Comparison of ENCODE assay signal across 10 cellular contexts in the genomic region with DNA sequence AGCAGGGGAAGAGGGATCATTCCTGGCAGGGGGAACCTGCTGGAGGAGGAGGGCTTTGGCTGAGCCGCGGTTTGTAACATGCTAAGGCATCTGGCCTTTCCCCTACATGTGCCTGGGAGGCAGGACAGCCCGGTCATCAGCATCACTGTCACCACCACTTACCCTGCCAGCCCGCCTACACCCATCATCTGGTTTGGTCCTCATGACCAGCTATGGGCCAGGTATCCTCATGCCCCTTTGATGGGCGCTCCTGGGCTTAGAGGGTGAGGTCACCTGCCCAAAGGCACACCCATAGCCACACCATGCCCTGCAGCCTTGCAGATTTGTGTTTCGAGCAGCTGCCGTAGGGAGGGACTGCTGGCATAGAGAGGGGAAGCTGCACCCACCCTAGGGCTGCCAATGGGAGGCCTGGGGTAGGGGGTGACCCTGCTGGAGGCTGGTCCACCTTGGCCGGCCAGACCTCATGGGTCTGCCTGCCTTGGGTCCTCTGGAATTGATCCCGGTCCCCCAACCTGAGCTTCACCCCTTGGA. TPM values are rescaled to one million over a fixed set of nuclear protein-coding genes. Genes with fewer than 3 reads are reported as not detected.
DNase-seq lines count a peak whose midpoint lies in the region; ATAC-seq and TF ChIP-seq lines count a peak whose summit lies in the region.
"Had no signal": no experiment of that assay in that cellular context is flagged by ENCODE, and none has a peak within 500 bp of the region (broad histone marks: within the 10 kb centered on the region; RNA-seq: fewer than 3 reads in every experiment).

No MANE protein-coding gene starts in this region.

- DNase-seq in AG10803 (ENCODE audit: low read depth) (no peak), NCI-H69 (lab: John Stamatoyannopoulos, UW) (peak; percentile 19), esophagus muscularis mucosa (ENCODE audit: extremely low spot score) (no peak), neuronal stem cell (ENCODE audit: low spot score) (no peak), NCI-H510A (lab: John Stamatoyannopoulos, UW) (no peak), COLO668 (lab: John Stamatoyannopoulos, UW; ENCODE audit: unreplicated experiment) (no peak), inferior parietal cortex (ENCODE audit: extremely low spot score) (no peak)
- DNase-seq: NCI-H1694 had no signal

- H3K79me1 ChIP-seq in neuronal stem cell (ENCODE audit: low read depth, low read length), result peaks cover 2% of the 10 kb centered on the region

- TF ChIP-seq EP300 in esophagus muscularis mucosa (IDR thresholded peaks at IDR 0.05), result no peak

- H3K14ac ChIP-seq in neuronal stem cell (ENCODE audit: low read length), result peak overlapping the region; percentile 83

- H2AFZ ChIP-seq in neuronal stem cell (ENCODE audit: low read length), result peak overlapping the region; percentile 86

- H3K27me3 ChIP-seq in esophagus muscularis mucosa (peaks cover 0 to 18% (median 0%) of the 10 kb centered on the region in 4 donors), neuronal stem cell (ENCODE audit: control insufficient read depth in 3 of 3, insufficient read depth in 3 of 3, low read depth in 1 of 3, low read length in 3 of 3) (peaks cover 0 to 70% (median 2%) of the 10 kb centered on the region in 3 experiments)

- no peak overlapping the region for H3K4ac ChIP-seq in neuronal stem cell (ENCODE audit: low read length)

- H2BK5ac ChIP-seq in neuronal stem cell (ENCODE audit: low read length), result peak overlapping the region; percentile 79

- no peak for TF ChIP-seq POLR2A in esophagus muscularis mucosa (IDR thresholded peaks at IDR 0.05; ENCODE audit: low read depth)

- no peaks in the 10 kb centered on the region for H3K9me3 ChIP-seq in esophagus muscularis mucosa
- peaks cover 0 to 2% of the 10 kb centered on the region in 2 donors for H3K9me3 ChIP-seq in neuronal stem cell (replicated peaks in 1 of 2; ENCODE audit: control insufficient read depth in 2 of 2, insufficient read depth in 1 of 2, low read depth in 1 of 2, low read length in 2 of 2)

- peak overlapping the region; percentile 64 for H3K9ac ChIP-seq in neuronal stem cell (ENCODE audit: low read depth, low read length, poor library complexity)

- H3K36me3 ChIP-seq in esophagus muscularis mucosa (peaks cover 4 to 23% (median 11%) of the 10 kb centered on the region in 4 donors), neuronal stem cell (replicated peaks in 1 of 2; ENCODE audit: control insufficient read depth in 2 of 2, insufficient read depth in 2 of 2, low read length in 2 of 2) (no peaks in the 10 kb centered on the region)

- no peak for ATAC-seq in GM18520 (IDR thresholded peaks at IDR 0.05; ENCODE audit: unreplicated experiment)

- H3K4me3 ChIP-seq in AG10803 (ENCODE audit: low read length), result peak overlapping the region; percentile 65
- peak overlapping the region; percentile 65 to 83 (median 72) for H3K4me3 ChIP-seq in esophagus muscularis mucosa
- H3K4me3 ChIP-seq in neuronal stem cell (ENCODE audit: low read length in 2 of 2), result peak overlapping the region in 1 of 2 donors; percentile 10

- H2BK12ac ChIP-seq in neuronal stem cell (ENCODE audit: low read length), result peak overlapping the region; percentile 75

- peak overlapping the region; percentile 66 for H3K18ac ChIP-seq in neuronal stem cell (ENCODE audit: low read length)

- intact Hi-C loops in esophagus muscularis mucosa (cut with DNase I), result loop anchor here (2.0 kb wide), 1 partner anchor 76 kb away; no protein-coding TSS in a partner anchor

- peak overlapping the region; percentile 34 for H3K4me2 ChIP-seq in neuronal stem cell (ENCODE audit: insufficient read depth, low read length, poor library complexity, severe bottlenecking)

- H3K4me1 ChIP-seq in esophagus muscularis mucosa (peaks cover 57 to 96% (median 84%) of the 10 kb centered on the region in 4 donors), neuronal stem cell (ENCODE audit: control insufficient read depth in 2 of 2, insufficient read depth in 1 of 2, low read depth in 1 of 2, low read length in 2 of 2) (peaks cover 47 to 54% of the 10 kb centered on the region in 2 donors)

- H2BK120ac ChIP-seq in neuronal stem cell (ENCODE audit: low read depth, low read length), result peak overlapping the region; percentile 56

- peak overlapping the region; percentile 95 to 99 (median 97) for H3K27ac ChIP-seq in esophagus muscularis mucosa (replicated peaks in 1 of 4)
- H3K27ac ChIP-seq in neuronal stem cell (replicated peaks; ENCODE audit: low read length), result no peak overlapping the region

- TF ChIP-seq CTCF in AG10803 (conservative IDR thresholded peaks at IDR 0.05; ENCODE audit: low read length) (no peak), esophagus muscularis mucosa (IDR thresholded peaks at IDR 0.05) (no peak)

- H2AK5ac ChIP-seq in neuronal stem cell (ENCODE audit: low read depth, low read length), result peak overlapping the region; percentile 99

- H4K91ac ChIP-seq in neuronal stem cell (ENCODE audit: low read depth, low read length, poor library complexity), result no peak overlapping the region

- no peak overlapping the region for H4K8ac ChIP-seq in neuronal stem cell (ENCODE audit: low read depth, low read length)

- H2BK15ac ChIP-seq in neuronal stem cell (ENCODE audit: low read length), result peak overlapping the region; percentile 100

- 13% methylated on average over 5 of the region's 9 CpGs for WGBS in esophagus muscularis mucosa
- no CpG with 5 or more reads among the region's 9 CpGs for WGBS in neuronal stem cell (ENCODE audit: extremely low coverage in 2 of 2, insufficient read length in 2 of 2, insufficient replicate concordance in 1 of 2), 2 donors

- H3K23ac ChIP-seq in neuronal stem cell (ENCODE audit: low read depth, low read length, poor library complexity), result peak overlapping the region; percentile 16

RNA-seq across cellular contexts. Expression of gene MRGPRF, which starts 2.6 kb away (rescaled TPM):
- total RNA-seq in esophagus muscularis mucosa, result 100 to 1,000 TPM in 3 of 4 donors, 10 to 100 TPM in 1; 77.9 to 206 (median 126) TPM
- polyA plus RNA-seq in neuronal stem cell (2013, experiment 1 of 2), result 2.2 TPM
- 2.0 TPM for polyA plus RNA-seq in neuronal stem cell (2013, experiment 2 of 2)

RNA-seq across cellular contexts. Expression of gene MRGPRD, which starts 29.6 kb away (rescaled TPM):
- total RNA-seq in esophagus muscularis mucosa, result 1 to 10 TPM in 1 of 4 donors, under 1 TPM in 2, not detected in 1; 0.32 to 2.5 (median 0.66) TPM
- 0.04 TPM for polyA plus RNA-seq in neuronal stem cell (2013, experiment 1 of 2)
- not detected for polyA plus RNA-seq in neuronal stem cell (2013, experiment 2 of 2)
- total RNA-seq: renal cortical epithelial cell had no signal

RNA-seq across cellular contexts. Expression of gene TPCN2, which starts 38.3 kb away (rescaled TPM):
- total RNA-seq in esophagus muscularis mucosa, result 10 to 100 TPM; 18.7 to 34.5 (median 24.7) TPM
- polyA plus RNA-seq in neuronal stem cell (2013, experiment 1 of 2), result 4.3 TPM
- 4.3 TPM for polyA plus RNA-seq in neuronal stem cell (2013, experiment 2 of 2)
